19 cellular contexts compared by ENCODE assay signal in genomic region chr11:111720801-111721494, GRCh38.
"Had no signal": no experiment of that assay in that cellular context is flagged by ENCODE, and none has a peak within 500 bp of the region (broad histone marks: within the 10 kb centered on the region; RNA-seq: fewer than 3 reads in every experiment).

No MANE protein-coding gene starts in this region.

- H3K27ac Mint-ChIP-seq: activated CD4-positive, alpha-beta memory T cell treated with anti-CD3 and anti-CD28 coated beads for 36 hours; activated CD4-positive, alpha-beta T cell treated with anti-CD3 and anti-CD28 coated beads for 36 hours; effector memory CD8-positive, alpha-beta T cell; nephron progenitor cell; WTC11 had no signal

- H3K9me3 ChIP-seq: ascending aorta, breast epithelium, SJSA1, stomach had no signal

- DNase-seq: activated CD4-positive, alpha-beta memory T cell treated with anti-CD3 and anti-CD28 coated beads for 36 hours; activated CD4-positive, alpha-beta T cell treated with anti-CD3 and anti-CD28 coated beads for 36 hours; activated effector memory CD4-positive, alpha-beta T cell treated with Interleukin-2 at 50 U/mL for 16 hours; activated naive CD4-positive, alpha-beta T cell treated with anti-CD3 and anti-CD28 coated beads, Interleukin-2, amount 50 U/mL, for 16 hours; activated T-cell treated with anti-CD3 and anti-CD28 coated beads, Interleukin-2, amount 50 U/mL, for 4 hours; dermis blood vessel endothelial cell; effector memory CD8-positive, alpha-beta T cell; hippocampal formation; left colon; mammary epithelial cell; nephron progenitor cell; occipital lobe; stimulated activated CD4-positive, alpha-beta T cell treated with anti-CD3 and anti-CD28 coated beads, Interleukin-15, amount 100 ng/mL, for 24 hours; stimulated activated CD4-positive, alpha-beta T cell treated with anti-CD3 and anti-CD28 coated beads, Interleukin-4, amount 100 ng/mL, for 1 hour; stomach had no signal

- H3K36me3 ChIP-seq: breast epithelium had no signal

- H3K4me3 Mint-ChIP-seq: activated CD4-positive, alpha-beta memory T cell treated with anti-CD3 and anti-CD28 coated beads for 36 hours; activated CD4-positive, alpha-beta T cell treated with anti-CD3 and anti-CD28 coated beads for 36 hours; activated T-cell treated with anti-CD3 and anti-CD28 coated beads, Interleukin-2, amount 50 U/mL, for 4 hours; effector memory CD8-positive, alpha-beta T cell; nephron progenitor cell; WTC11 had no signal

- H3K27me3 Mint-ChIP-seq: activated CD4-positive, alpha-beta memory T cell treated with anti-CD3 and anti-CD28 coated beads for 36 hours; activated CD4-positive, alpha-beta T cell treated with anti-CD3 and anti-CD28 coated beads for 36 hours; effector memory CD8-positive, alpha-beta T cell had no signal

- H3K27ac ChIP-seq: ascending aorta, breast epithelium, SJSA1 had no signal

- H3K4me3 ChIP-seq: ascending aorta, breast epithelium, SJSA1, stomach had no signal

- ATAC-seq: activated CD4-positive, alpha-beta T cell treated with anti-CD3 and anti-CD28 coated beads for 36 hours; activated T-cell treated with anti-CD3 and anti-CD28 coated beads, Interleukin-2, amount 50 U/mL, for 4 hours; effector memory CD8-positive, alpha-beta T cell; left colon; WTC11 had no signal

- H3K9me3 Mint-ChIP-seq: activated CD4-positive, alpha-beta memory T cell treated with anti-CD3 and anti-CD28 coated beads for 36 hours; activated T-cell treated with anti-CD3 and anti-CD28 coated beads, Interleukin-2, amount 50 U/mL, for 4 hours; effector memory CD8-positive, alpha-beta T cell; nephron progenitor cell; WTC11 had no signal

- H3K27me3 ChIP-seq: ascending aorta, breast epithelium, SJSA1, stomach had no signal

- H3K4me1 ChIP-seq: breast epithelium had no signal
